8 cellular contexts compared by ENCODE assay signal in genomic region chr10:58335306-58336005, GRCh38. TPM values are rescaled to one million over a fixed set of nuclear protein-coding genes. Genes with fewer than 3 reads are reported as not detected.
DNase-seq lines count a peak whose midpoint lies in the region; ATAC-seq, FAIRE-seq and TF ChIP-seq lines count a peak whose summit lies in the region.

No MANE protein-coding gene starts in this region.

- H3K4me1 ChIP-seq in SJCRH30: no peaks in the 10 kb centered on the region
- H3K4me1 ChIP-seq in kidney (ENCODE audit: control insufficient read depth in 1 of 2, insufficient read depth in 1 of 2, low read depth in 1 of 2, low read length in 2 of 2): peaks cover 4 to 10% of the 10 kb centered on the region in 2 donors

- H3K4me3 ChIP-seq in AG09309 (ENCODE audit: control insufficient read depth, low read depth, low read length): peak overlapping the region; percentile 97
- H3K4me3 ChIP-seq in SJCRH30: peak overlapping the region; percentile 77
- peak overlapping the region; percentile 79 to 82 for H3K4me3 ChIP-seq in cardiac fibroblast (replicated peaks in 1 of 2; ENCODE audit: low read depth in 2 of 2, low read length in 2 of 2)
- peak overlapping the region; percentile 79 to 81 for H3K4me3 ChIP-seq in kidney (ENCODE audit: low read length in 2 of 2)

- H3K9me3 ChIP-seq in SJCRH30 (replicated peaks): no peaks in the 10 kb centered on the region
- H3K9me3 ChIP-seq in kidney (ENCODE audit: control insufficient read depth in 1 of 2, low read length in 2 of 2): no peaks in the 10 kb centered on the region

- no peak for TF ChIP-seq CTCF in AG09309 (IDR thresholded peaks at IDR 0.05; ENCODE audit: control insufficient read depth, insufficient read depth, low read depth, low read length, missing control alignments)
- no peak for TF ChIP-seq CTCF in cardiac fibroblast (IDR thresholded peaks at IDR 0.05; ENCODE audit: low read depth, low read length)
- TF ChIP-seq CTCF in kidney (IDR thresholded peaks at IDR 0.05; ENCODE audit: borderline replicate concordance, extremely low read depth, insufficient read depth): no peak

- no peaks in the 10 kb centered on the region for H3K27me3 ChIP-seq in SJCRH30

- DNase-seq in AG09309 (ENCODE audit: low read depth) (no peak), SJCRH30 (peak in 1 of 2 experiments; percentile 19), cardiac fibroblast (ENCODE audit: low read depth in 2 of 2) (peak; percentile 34 to 48), kidney (no peak), GM19240 (ENCODE audit: insufficient read length, low spot score) (no peak)
- DNase-seq in stimulated activated CD8-positive, alpha-beta memory T cell treated with anti-CD3 and anti-CD28 coated beads, Interleukin-12 subunit alpha, Interleukin-12 subunit beta, amount 100 ng/mL, for 4 hours (ENCODE audit: low read depth): peak; percentile 3

- peak overlapping the region; percentile 23; the same call in 1 of the 2 replicates for H3K27ac ChIP-seq in SJCRH30
- peak overlapping the region; percentile 58 to 81 for H3K27ac ChIP-seq in kidney (ENCODE audit: low read depth in 2 of 2, low read length in 2 of 2)

- FAIRE-seq in kidney (lab: Jason Lieb, UNC): no peak

- H3K9ac ChIP-seq in kidney (ENCODE audit: low read length in 2 of 2): peak overlapping the region; percentile 52 to 85

- H3K36me3 ChIP-seq in SJCRH30: no peaks in the 10 kb centered on the region
- no peaks in the 10 kb centered on the region for H3K36me3 ChIP-seq in kidney (ENCODE audit: control insufficient read depth in 1 of 2, insufficient read depth in 2 of 2, low read length in 2 of 2)

- peak; percentile 36 for ATAC-seq in GM18868 (IDR thresholded peaks at IDR 0.05; ENCODE audit: unreplicated experiment)
- peak; percentile 57 for ATAC-seq in HG03066 (IDR thresholded peaks at IDR 0.05; ENCODE audit: low read depth, unreplicated experiment)

- intact Hi-C loops in kidney (cut with DNase I): no loop called here

RNA-seq across cellular contexts. Expression of gene UBE2D1, which starts 0.7 kb away (rescaled TPM):
- total RNA-seq in SJCRH30 (2014; rRNA removed; shearing (Covaris generic)): 13.6 and 15.4 TPM in 2 replicates
- 15.4 TPM for total RNA-seq in kidney
- polyA plus RNA-seq in kidney (ENCODE audit: insufficient read depth, low read depth, low replicate concordance): 12.0 TPM

RNA-seq across cellular contexts. Expression of gene TFAM, which starts 49.8 kb away (rescaled TPM):
- 59.9 and 60.0 TPM in 2 replicates for total RNA-seq in SJCRH30 (2014; rRNA removed; shearing (Covaris generic))
- total RNA-seq in kidney: 35.0 TPM
- polyA plus RNA-seq in kidney (ENCODE audit: insufficient read depth, low read depth, low replicate concordance): 18.5 TPM

Comparison
In these comparisons a context has a peak if more than half of its experiments do, and no peak if none do; other contexts are left out.
1. DNase-seq: peak in cardiac fibroblast (2 of 2) and stimulated activated CD8-positive, alpha-beta memory T cell treated with anti-CD3 and anti-CD28 coated beads, Interleukin-12 subunit alpha, Interleukin-12 subunit beta, amount 100 ng/mL, for 4 hours (single experiment); none in AG09309 (single experiment), kidney (single experiment) and GM19240 (single experiment).
2. Peak in every context shown above with its lines, with median percentiles within 50 percentile points of each other: H3K4me3 ChIP-seq.